Comparison of ENCODE assay signal across 1 cellular context in the genomic region with DNA sequence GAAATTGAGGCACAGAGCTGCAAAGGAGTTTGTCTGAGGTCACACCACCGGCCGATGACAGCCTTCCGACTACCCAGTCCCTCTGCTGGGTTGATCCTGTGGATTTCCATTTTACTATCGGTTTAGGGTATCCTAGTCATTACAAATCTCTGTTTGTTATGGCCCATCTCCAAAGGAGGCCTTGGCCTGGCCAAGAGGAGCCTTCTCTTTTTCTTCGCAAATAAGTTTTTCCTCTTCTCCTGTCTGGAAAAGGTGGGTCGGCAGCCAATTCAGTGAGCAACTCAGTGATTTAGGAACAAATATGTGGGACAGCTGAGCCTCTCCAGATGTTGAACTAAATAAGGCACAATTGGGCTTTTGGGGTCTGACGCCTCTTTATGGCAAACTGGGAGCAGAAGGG.
TF ChIP-seq lines count a peak whose summit lies in the region.

No MANE protein-coding gene starts in this region.

TF ChIP-seq in IMR-90, 13 proteins besides CTCF, POLR2A, EP300 and RAD21 (continued from another document):
- TF ChIP-seq USF2 (IDR thresholded peaks at IDR 0.05; ENCODE audit: low read depth, low read length) (no peak), MXI1 (IDR thresholded peaks at IDR 0.05; ENCODE audit: borderline replicate concordance, low read depth, low read length) (no peak), NFE2L2 (IDR thresholded peaks at IDR 0.05; ENCODE audit: low read depth, low read length) (no peak), SMC3 (IDR thresholded peaks at IDR 0.05; ENCODE audit: low read depth, low read length) (no peak), BHLHE40 (IDR thresholded peaks at IDR 0.05; ENCODE audit: low read depth, low read length) (no peak), MAZ (IDR thresholded peaks at IDR 0.05; ENCODE audit: borderline replicate concordance, low read depth, low read length) (no peak), CHD1 (IDR thresholded peaks at IDR 0.05; ENCODE audit: low read depth, low read length) (no peak), RCOR1 (IDR thresholded peaks at IDR 0.05; ENCODE audit: insufficient replicate concordance, low read length) (no peak), FOS (IDR thresholded peaks at IDR 0.05; ENCODE audit: low read depth, low read length) (no peak), MAFK (IDR thresholded peaks at IDR 0.05; ENCODE audit: low read depth, low read length) (no peak), CEBPB (IDR thresholded peaks at IDR 0.05; ENCODE audit: low read depth, low read length) (no peak)
TF ChIP-seq in IMR-90: peak in this region for 0.
